ENCODE assay signal across 8 cellular contexts in the genomic region with DNA sequence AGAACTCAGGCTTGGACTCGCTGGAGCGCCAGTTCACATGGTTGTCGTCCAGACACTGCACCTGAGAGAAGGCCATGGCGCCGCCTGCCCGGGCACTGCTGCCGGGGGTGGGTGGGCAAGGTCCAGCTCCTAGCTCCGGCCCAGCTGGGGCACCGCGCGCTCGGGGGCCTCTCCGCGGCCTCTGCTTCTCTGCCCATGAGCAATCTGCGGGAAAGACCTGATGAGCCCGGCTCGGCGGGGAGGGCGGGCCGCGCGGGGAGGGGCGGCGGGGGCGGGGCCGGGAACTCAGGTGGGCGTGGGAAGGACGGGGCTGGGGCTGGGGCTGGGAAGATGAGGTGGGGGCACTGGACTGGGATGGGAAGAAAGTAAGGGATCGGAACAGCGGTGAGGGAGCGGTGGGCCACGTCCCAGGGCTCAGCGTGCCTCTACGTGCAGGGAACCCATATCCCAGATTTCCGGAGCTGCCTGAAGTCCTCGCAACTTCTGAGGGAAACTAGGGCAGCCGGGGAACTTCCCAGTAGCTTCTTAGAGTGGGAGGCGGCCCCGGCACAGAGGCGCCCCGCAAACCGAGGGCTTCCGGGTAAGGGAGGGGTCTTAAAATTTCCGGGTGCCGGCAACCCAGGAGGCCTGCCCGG. TPM values are rescaled to one million over a fixed set of nuclear protein-coding genes. Genes with fewer than 3 reads are reported as not detected.
A peak's percentile ranks its signal among the peaks of the same experiment; 100 is the strongest.
DNase-seq lines count a peak whose midpoint lies in the region; ATAC-seq, FAIRE-seq and TF ChIP-seq lines count a peak whose summit lies in the region.

No MANE protein-coding gene starts in this region.

- no peaks in the 10 kb centered on the region for H3K27me3 Mint-ChIP-seq in activated CD4-positive, alpha-beta T cell treated with anti-CD3 and anti-CD28 coated beads for 36 hours
- H3K27me3 Mint-ChIP-seq in mesothelial cell of epicardium (ENCODE audit: low read depth) = no peaks in the 10 kb centered on the region

- TF ChIP-seq RAD21 in A549 (conservative IDR thresholded peaks at IDR 0.05 in 1 of 2, IDR thresholded peaks at IDR 0.05 in 1 of 2) = no peak

- H3K27ac Mint-ChIP-seq in activated CD4-positive, alpha-beta T cell treated with anti-CD3 and anti-CD28 coated beads for 36 hours = peak overlapping the region; percentile 89
- H3K27ac Mint-ChIP-seq in mesothelial cell of epicardium = peak overlapping the region; percentile 76

- TF ChIP-seq CTCF in A549 (IDR thresholded peaks at IDR 0.05) (no peak), mesothelial cell of epicardium (IDR thresholded peaks at IDR 0.05; ENCODE audit: unreplicated experiment) (no peak)

- H3K4me1 Mint-ChIP-seq in activated CD4-positive, alpha-beta T cell treated with anti-CD3 and anti-CD28 coated beads for 36 hours = peaks cover 26% of the 10 kb centered on the region
- peaks cover 30% of the 10 kb centered on the region for H3K4me1 Mint-ChIP-seq in mesothelial cell of epicardium

- H3K27me3 ChIP-seq in HUES6 (ENCODE audit: control insufficient read depth, insufficient read depth, low read length) = no peaks in the 10 kb centered on the region

- POLR2A ChIA-PET in A549 (lab: Yijun Ruan, JAX) = interaction anchor here (1.1 to 1.7 kb wide), 3 partner anchors 11 to 43 kb away, joined by 4 read pairs; no protein-coding TSS in a partner anchor
- POLR2A ChIA-PET in activated CD4-positive, alpha-beta T cell treated with anti-CD3 and anti-CD28 coated beads for 36 hours (lab: Charles Lee) = no interaction called here

- 7% methylated on average over 28 of the region's 46 CpGs for WGBS in A549 (ENCODE audit: missing lambda C conversion rate)

- peak overlapping the region; percentile 69 for H3K4me3 ChIP-seq in A549
- H3K4me3 ChIP-seq in HUES6 (ENCODE audit: low read depth, low read length) = peak overlapping the region; percentile 87

- H3K9ac ChIP-seq in HUES6 (ENCODE audit: low read length) = peak overlapping the region; percentile 85

- ATAC-seq in A549 (peak; percentile 33 to 59), GM19328 (IDR thresholded peaks at IDR 0.05; ENCODE audit: unreplicated experiment) (peak; percentile 21)
- ATAC-seq in activated CD4-positive, alpha-beta T cell treated with anti-CD3 and anti-CD28 coated beads for 36 hours = peak; percentile 39

- H3K36me3 Mint-ChIP-seq in activated CD4-positive, alpha-beta T cell treated with anti-CD3 and anti-CD28 coated beads for 36 hours (ENCODE audit: low read depth) = peaks cover 20% of the 10 kb centered on the region
- no peaks in the 10 kb centered on the region for H3K36me3 Mint-ChIP-seq in mesothelial cell of epicardium

- FAIRE-seq in A549 (lab: Jason Lieb, UNC) = no peak

- peaks cover 2% of the 10 kb centered on the region for H3K9me3 Mint-ChIP-seq in activated CD4-positive, alpha-beta T cell treated with anti-CD3 and anti-CD28 coated beads for 36 hours (ENCODE audit: low read depth)
- peaks cover 4% of the 10 kb centered on the region for H3K9me3 Mint-ChIP-seq in mesothelial cell of epicardium

- DNase-seq in A549 (ENCODE audit: low read depth in 1 of 2, low spot score in 1 of 2) = peak; percentile 58 to 75
- DNase-seq in activated CD4-positive, alpha-beta T cell treated with anti-CD3 and anti-CD28 coated beads for 36 hours = peak; percentile 67
- DNase-seq in dermis blood vessel endothelial cell = peak; percentile 45
- DNase-seq in mesothelial cell of epicardium (ENCODE audit: low spot score in 2 of 2, unreplicated experiment in 2 of 2) = peak in 1 of 2 experiments; percentile 70
- peak; percentile 14 to 27 for DNase-seq in stimulated activated CD8-positive, alpha-beta memory T cell treated with anti-CD3 and anti-CD28 coated beads, Interleukin-7, amount 100 ng/mL, for 1 hour (ENCODE audit: low read depth in 2 of 2)
- DNase-seq in foreskin melanocyte = no peak

- TF ChIP-seq EP300 in A549 (IDR thresholded peaks at IDR 0.05) = no peak

- H3K9me3 ChIP-seq in A549 (peaks cover 8% of the 10 kb centered on the region; the same call in 2 of the 3 replicates), HUES6 (ENCODE audit: control insufficient read depth, insufficient read depth, low read depth, low read length) (peaks cover 6% of the 10 kb centered on the region)

- TF ChIP-seq POLR2A in A549 (IDR thresholded peaks at IDR 0.05; ENCODE audit: low read length) = no peak

- H3K4me1 ChIP-seq in A549 (peaks cover 38% of the 10 kb centered on the region), HUES6 (ENCODE audit: control insufficient read depth, insufficient read depth, low read length) (peaks cover 26% of the 10 kb centered on the region)

- peak overlapping the region; percentile 88 for H3K4me3 Mint-ChIP-seq in activated CD4-positive, alpha-beta T cell treated with anti-CD3 and anti-CD28 coated beads for 36 hours
- H3K4me3 Mint-ChIP-seq in mesothelial cell of epicardium = peak overlapping the region; percentile 82

- peak overlapping the region; percentile 93 for H3K4me2 ChIP-seq in A549

- H3K36me3 ChIP-seq in HUES6 (ENCODE audit: control insufficient read depth, insufficient read depth, low read length) = peaks cover 42% of the 10 kb centered on the region

- CTCF ChIA-PET in A549 (lab: Yijun Ruan, JAX) = interaction anchor here (1.0 to 2.1 kb wide), 6 partner anchors 10 to 48 kb away, joined by 3 to 21 read pairs (median 5); no protein-coding TSS in a partner anchor
- CTCF ChIA-PET in activated CD4-positive, alpha-beta T cell treated with anti-CD3 and anti-CD28 coated beads for 36 hours (lab: Charles Lee) = interaction anchor here (1.1 to 1.3 kb wide), 3 partner anchors 21 to 378 kb away, joined by 3 to 6 read pairs (median 3); no protein-coding TSS in a partner anchor

- intact Hi-C loops in activated CD4-positive, alpha-beta T cell treated with anti-CD3 and anti-CD28 coated beads for 36 hours (cut with DNase I, micrococcal nuclease) = loop anchor here (1.0 to 5.0 kb wide), 9 partner anchors 12 to 821 kb away; a partner anchor contains a TSS

- H3K27ac ChIP-seq in A549 (peak overlapping the region; percentile 90 to 98), HUES6 (ENCODE audit: low read depth, low read length) (peak overlapping the region; percentile 68; the same call in 1 of the 2 replicates)

TF ChIP-seq in A549, 52 proteins besides CTCF, POLR2A, EP300 and RAD21 (continues in another document):
- TF ChIP-seq RCOR1 (IDR thresholded peaks at IDR 0.05; ENCODE audit: low read depth, low read length) = no peak
- no peak for TF ChIP-seq POLR2AphosphoS2 (conservative IDR thresholded peaks at IDR 0.05; ENCODE audit: low read length)
- TF ChIP-seq CBX8 (IDR thresholded peaks at IDR 0.05) = no peak
- TF ChIP-seq MYC (IDR thresholded peaks at IDR 0.05; ENCODE audit: borderline replicate concordance, low read length) = no peak
- TF ChIP-seq TP53 (CRISPR knock-in tag; IDR thresholded peaks at IDR 0.05) = no peak
- no peak for TF ChIP-seq MAFK (IDR thresholded peaks at IDR 0.05; ENCODE audit: partially characterized antibody)
- TF ChIP-seq CHD2 (IDR thresholded peaks at IDR 0.05; ENCODE audit: low read length, partially characterized antibody) = no peak
- no peak for TF ChIP-seq ZNF302 (CRISPR knock-in tag; IDR thresholded peaks at IDR 0.05)
- peak; percentile 59; the same call in 1 of the 2 replicates for TF ChIP-seq PHF8 (IDR thresholded peaks at IDR 0.05; ENCODE audit: borderline replicate concordance, low read depth)
- TF ChIP-seq, protein P1, sequence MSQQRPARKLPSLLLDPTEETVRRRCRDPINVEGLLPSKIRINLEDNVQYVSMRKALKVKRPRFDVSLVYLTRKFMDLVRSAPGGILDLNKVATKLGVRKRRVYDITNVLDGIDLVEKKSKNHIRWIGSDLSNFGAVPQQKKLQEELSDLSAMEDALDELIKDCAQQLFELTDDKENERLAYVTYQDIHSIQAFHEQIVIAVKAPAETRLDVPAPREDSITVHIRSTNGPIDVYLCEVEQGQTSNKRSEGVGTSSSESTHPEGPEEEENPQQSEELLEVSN (IDR thresholded peaks at IDR 0.05; ENCODE audit: borderline replicate concordance, low read depth) = no peak
- no peak for TF ChIP-seq NR3C1 (IDR thresholded peaks at IDR 0.05)
- no peak for TF ChIP-seq RARB (CRISPR knock-in tag; IDR thresholded peaks at IDR 0.05)
- TF ChIP-seq JUN (IDR thresholded peaks at IDR 0.05) = no peak
- TF ChIP-seq, protein P2, sequence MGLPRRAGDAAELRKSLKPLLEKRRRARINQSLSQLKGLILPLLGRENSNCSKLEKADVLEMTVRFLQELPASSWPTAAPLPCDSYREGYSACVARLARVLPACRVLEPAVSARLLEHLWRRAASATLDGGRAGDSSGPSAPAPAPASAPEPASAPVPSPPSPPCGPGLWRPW (IDR thresholded peaks at IDR 0.05) = no peak
- TF ChIP-seq KDM1A (IDR thresholded peaks at IDR 0.05; ENCODE audit: low read depth) = no peak

RNA-seq across cellular contexts. Expression of a gene that starts 0.5 kb away (rescaled TPM):
- polyA plus RNA-seq in A549 (2011; rRNA removed) (11.0 and 12.8 TPM in 2 replicates), A549 (2017; fragmentation: RNase III; extraction: RNeasy Plus Mini Kit Qiagen cat#74134 plus additional on column Dnase treatment) (19.8 to 22.0 TPM (median 20.5 TPM) in 3 replicates)
- polyA plus RNA-seq in A549 (2012; cell fraction: cytosol; rRNA removed) = 11.1 and 15.8 TPM in 2 replicates
- polyA plus RNA-seq in A549 (2012; cell fraction: nucleus; rRNA removed) = 38.5 and 42.5 TPM in 2 replicates
- 18.1 and 22.7 TPM in 2 replicates for polyA minus RNA-seq in A549 (2011; rRNA and poly(A)+ RNA removed)
- 10 to 100 TPM; 11.1 to 14.3 TPM for total RNA-seq in activated CD4-positive, alpha-beta T cell treated with anti-CD3 and anti-CD28 coated beads for 36 hours
- total RNA-seq in dermis blood vessel endothelial cell (12.9 and 15.1 TPM in 2 replicates), mesothelial cell of epicardium (14.5 to 15.0 TPM (median 15.0 TPM) in 3 replicates)

RNA-seq across cellular contexts. Expression of a gene that starts 42.7 kb away (rescaled TPM):
- 0.19 and 0.25 TPM in 2 replicates for polyA plus RNA-seq in A549 (2011; rRNA removed)
- polyA plus RNA-seq in A549 (2012; cell fraction: cytosol; rRNA removed) = 0.15 and 0.19 TPM in 2 replicates
- 0.43 and 0.60 TPM in 2 replicates for polyA plus RNA-seq in A549 (2012; cell fraction: nucleus; rRNA removed)
- 0.17 to 0.31 TPM (median 0.19 TPM) in 3 replicates for polyA plus RNA-seq in A549 (2017; fragmentation: RNase III; extraction: RNeasy Plus Mini Kit Qiagen cat#74134 plus additional on column Dnase treatment)
- polyA minus RNA-seq in A549 (2011; rRNA and poly(A)+ RNA removed) = 0.08 and 0.24 TPM in 2 replicates
- total RNA-seq in activated CD4-positive, alpha-beta T cell treated with anti-CD3 and anti-CD28 coated beads for 36 hours = 10 to 100 TPM; 10.7 to 11.2 TPM
- 102 and 150 TPM in 2 replicates for total RNA-seq in dermis blood vessel endothelial cell
- 1.4 to 1.8 TPM (median 1.6 TPM) in 3 replicates for total RNA-seq in mesothelial cell of epicardium

RNA-seq across cellular contexts. Expression of a gene that starts 52.1 kb away (rescaled TPM):
- polyA plus RNA-seq in A549 (2011; rRNA removed) (0.26 and 0.28 TPM in 2 replicates), A549 (2017; fragmentation: RNase III; extraction: RNeasy Plus Mini Kit Qiagen cat#74134 plus additional on column Dnase treatment) (0.07 to 0.22 TPM (median 0.15 TPM) in 3 replicates)
- 0.07 and 0.19 TPM in 2 replicates for polyA plus RNA-seq in A549 (2012; cell fraction: cytosol; rRNA removed)
- polyA plus RNA-seq in A549 (2012; cell fraction: nucleus; rRNA removed) = 0.23 and 0.32 TPM in 2 replicates
- 0.15 and 0.54 TPM in 2 replicates for polyA minus RNA-seq in A549 (2011; rRNA and poly(A)+ RNA removed)
- not detected for total RNA-seq in activated CD4-positive, alpha-beta T cell treated with anti-CD3 and anti-CD28 coated beads for 36 hours
- total RNA-seq in dermis blood vessel endothelial cell (not detected in 2 replicates), mesothelial cell of epicardium (0.14 to 0.25 TPM (median 0.24 TPM) in 3 replicates)
